In the genomic region with DNA sequence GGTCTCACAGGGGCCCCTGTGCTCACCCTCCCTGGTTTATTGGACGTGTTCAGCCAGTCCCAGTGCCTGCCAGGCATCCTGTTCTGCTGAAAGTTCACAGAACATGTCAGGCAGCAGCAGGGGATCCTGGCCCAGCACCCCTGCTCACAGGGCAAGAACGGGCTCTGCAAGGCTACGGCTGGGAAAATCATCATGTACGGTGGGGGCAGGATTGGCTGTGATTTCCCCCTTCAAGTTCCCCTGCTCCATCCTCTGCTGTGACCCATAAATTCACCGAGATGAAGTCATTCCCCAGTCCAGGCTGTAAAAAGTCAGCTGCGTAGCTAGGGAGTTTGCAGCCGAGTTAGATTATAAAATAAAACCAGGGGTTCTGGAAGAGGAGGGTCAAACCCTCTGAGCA, we compare ENCODE assay signal across 17 cellular contexts.
"Had no signal": no experiment of that assay in that cellular context is flagged by ENCODE, and none has a peak within 500 bp of the region (broad histone marks: within the 10 kb centered on the region; RNA-seq: fewer than 3 reads in every experiment).

No MANE protein-coding gene starts in this region.

- H3K4me3 Mint-ChIP-seq: activated B cell treated with CpG ODN at 0.5 μM for 24 hours; activated CD4-positive, alpha-beta T cell treated with anti-CD3 and anti-CD28 coated beads, Interleukin-2, amount 10 ng/mL, durations not matched to agents 24 days and 14 days; T-helper 17 cell had no signal

- H3K27me3 ChIP-seq: body of pancreas, stomach had no signal

- H3K27me3 Mint-ChIP-seq: activated CD4-positive, alpha-beta T cell treated with anti-CD3 and anti-CD28 coated beads, Interleukin-2, amount 10 ng/mL, durations not matched to agents 24 days and 14 days had no signal

- H3K27ac Mint-ChIP-seq: activated B cell treated with CpG ODN at 0.5 μM for 24 hours; activated CD4-positive, alpha-beta T cell treated with anti-CD3 and anti-CD28 coated beads, Interleukin-2, amount 10 ng/mL, durations not matched to agents 24 days and 14 days; activated naive CD4-positive, alpha-beta T cell treated with anti-CD3 and anti-CD28 coated beads, Interleukin-2, amount 50 U/mL, for 72 hours; activated T-helper 2 cell treated with anti-CD3 and anti-CD28 coated beads, Interferon-gamma antibody, Interleukin-2, Interleukin-4, amounts not matched to agents 10 μg/mL and 5 μg/mL and 100 μg/mL, durations not matched to agents 14 hours and 24 hours and 36 hours; naive B cell; progenitor cell of endocrine pancreas; T-helper 17 cell had no signal

- DNase-seq: activated B cell treated with CpG ODN at 0.5 μM for 24 hours; activated CD4-positive, alpha-beta T cell treated with anti-CD3 and anti-CD28 coated beads, Interleukin-2, amount 10 ng/mL, durations not matched to agents 24 days and 14 days; amniotic stem cell; body of pancreas; dermis blood vessel endothelial cell; midbrain; naive B cell; nucleus accumbens; SIG-M5; stimulated activated CD4-positive, alpha-beta T cell treated with anti-CD3 and anti-CD28 coated beads, Interleukin-15, amount 100 ng/mL, for 24 hours; stimulated activated CD4-positive, alpha-beta T cell treated with anti-CD3 and anti-CD28 coated beads, Interleukin-4, amount 100 ng/mL, for 24 hours; stomach; T-helper 17 cell had no signal

- H3K4me3 ChIP-seq: body of pancreas, stomach had no signal

- H3K9me3 ChIP-seq: body of pancreas, stomach had no signal

- H3K4me1 Mint-ChIP-seq: activated B cell treated with CpG ODN at 0.5 μM for 24 hours, naive B cell, T-helper 17 cell had no signal

- H3K36me3 Mint-ChIP-seq: activated naive CD4-positive, alpha-beta T cell treated with anti-CD3 and anti-CD28 coated beads, Interleukin-2, amount 50 U/mL, for 72 hours; naive B cell had no signal

- ATAC-seq: activated naive CD4-positive, alpha-beta T cell treated with anti-CD3 and anti-CD28 coated beads, Interleukin-2, amount 50 U/mL, for 72 hours; body of pancreas; esophagus mucosa; T-helper 17 cell had no signal

- H3K9me3 Mint-ChIP-seq: activated B cell treated with CpG ODN at 0.5 μM for 24 hours; activated CD4-positive, alpha-beta T cell treated with anti-CD3 and anti-CD28 coated beads, Interleukin-2, amount 10 ng/mL, durations not matched to agents 24 days and 14 days; activated naive CD4-positive, alpha-beta T cell treated with anti-CD3 and anti-CD28 coated beads, Interleukin-2, amount 50 U/mL, for 72 hours; activated T-helper 2 cell treated with anti-CD3 and anti-CD28 coated beads, Interferon-gamma antibody, Interleukin-2, Interleukin-4, amounts not matched to agents 10 μg/mL and 5 μg/mL and 100 μg/mL, durations not matched to agents 14 hours and 24 hours and 36 hours; naive B cell had no signal

- H3K27ac ChIP-seq: body of pancreas had no signal

- H3K36me3 ChIP-seq: stomach had no signal
